17 cellular contexts compared by ENCODE assay signal in the genomic region with DNA sequence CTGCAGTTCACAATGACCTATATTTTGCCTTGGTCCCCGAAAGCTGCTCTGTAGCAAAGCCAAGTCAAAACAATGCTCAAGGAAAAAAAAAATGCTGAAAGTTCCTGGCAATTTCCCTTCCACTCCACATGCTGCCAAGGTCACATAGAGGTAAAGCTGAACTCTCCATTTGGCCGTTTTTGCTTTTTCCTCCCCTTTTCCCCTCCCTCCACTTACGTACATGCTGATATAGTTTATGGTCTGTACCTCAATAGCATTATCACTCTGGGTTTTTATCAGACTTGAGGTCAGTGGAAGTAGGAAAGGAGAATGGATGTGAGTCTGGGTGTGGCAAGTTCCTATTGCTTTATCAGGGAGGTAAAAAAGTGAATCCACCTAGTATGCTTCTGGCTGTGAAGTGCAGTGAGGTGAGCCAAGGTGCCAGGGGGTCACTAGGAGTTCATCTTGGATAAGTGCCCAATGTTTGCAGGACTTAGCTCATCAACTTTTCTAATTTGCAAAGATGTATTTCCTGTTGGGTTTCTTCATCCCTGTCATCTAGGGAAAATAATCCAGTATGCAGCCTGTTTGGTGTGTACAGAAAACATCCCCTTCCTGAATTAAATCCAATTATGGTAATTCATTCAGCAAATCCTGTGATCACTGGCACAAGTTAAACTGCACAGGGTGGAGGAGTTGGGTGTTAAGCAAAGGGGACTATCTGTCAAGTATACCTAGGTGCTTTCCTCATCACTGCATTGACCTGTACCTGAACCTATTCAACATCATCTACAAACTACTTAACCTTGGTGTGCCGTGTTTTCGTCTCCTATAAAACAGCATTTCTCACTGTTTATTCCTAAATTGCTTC.
DNase-seq lines count a peak whose midpoint lies in the region; ATAC-seq and TF ChIP-seq lines count a peak whose summit lies in the region.
"Had no signal": no experiment of that assay in that cellular context is flagged by ENCODE, and none has a peak within 500 bp of the region (broad histone marks: within the 10 kb centered on the region; RNA-seq: fewer than 3 reads in every experiment).

No MANE protein-coding gene starts in this region.

- no peak for TF ChIP-seq EP300 in ovary (IDR thresholded peaks at IDR 0.05)

- TF ChIP-seq POLR2A in Peyer's patch (IDR thresholded peaks at IDR 0.05) = no peak
- TF ChIP-seq POLR2A in ovary (IDR thresholded peaks at IDR 0.05) = no peak

- peaks cover 0 to 28% (median 2%) of the 10 kb centered on the region in 4 donors for H3K4me1 ChIP-seq in Peyer's patch
- peaks cover 8% of the 10 kb centered on the region for H3K4me1 ChIP-seq in ovary (ENCODE audit: insufficient read depth)

- H3K4me3 ChIP-seq in Peyer's patch = no peak overlapping the region
- H3K4me3 ChIP-seq in fibroblast of pulmonary artery (replicated peaks; ENCODE audit: low read depth, low read length) = no peak overlapping the region
- no peak overlapping the region for H3K4me3 ChIP-seq in ovary
- H3K4me3 ChIP-seq: lower lobe of right lung had no signal

- H3K27ac ChIP-seq in Peyer's patch (peak overlapping the region in 2 of 4 donors; percentile 4 to 41), ovary (no peak overlapping the region)
- H3K27ac ChIP-seq: lower lobe of right lung, neutrophil had no signal

- TF ChIP-seq CTCF in Peyer's patch (IDR thresholded peaks at IDR 0.05) = no peak
- no peak for TF ChIP-seq CTCF in fibroblast of pulmonary artery (IDR thresholded peaks at IDR 0.05; ENCODE audit: low read length, missing control alignments)
- no peak for TF ChIP-seq CTCF in ovary (IDR thresholded peaks at IDR 0.05)

- H3K9me3 ChIP-seq in Peyer's patch = no peaks in the 10 kb centered on the region
- H3K9me3 ChIP-seq in ovary = no peaks in the 10 kb centered on the region
- H3K9me3 ChIP-seq: Caco-2, lower lobe of right lung, neutrophil had no signal

- intact Hi-C loops in ovary (cut with DNase I) = no loop called here

- H3K27me3 ChIP-seq in Peyer's patch (no peaks in the 10 kb centered on the region), ovary (no peaks in the 10 kb centered on the region)
- H3K27me3 ChIP-seq: neutrophil had no signal

- H3K36me3 ChIP-seq in Peyer's patch = no peaks in the 10 kb centered on the region
- H3K36me3 ChIP-seq in ovary = no peaks in the 10 kb centered on the region
- H3K36me3 ChIP-seq: lower lobe of right lung, neutrophil had no signal

- WGBS in ovary, 3 donors = 30 to 37% (median 32%) methylated on average over 5 of the region's 5 CpGs

- DNase-seq in NCI-H1092 treated with DMSO at 0.1 percent for 48 hours (lab: John Stamatoyannopoulos, UW) (peak; percentile 54), NCI-H1092 (lab: John Stamatoyannopoulos, UW) (no peak), Peyer's patch (peak in 2 of 3 donors; percentile 59 to 61), fibroblast of pulmonary artery (ENCODE audit: low read depth) (peak; percentile 69), ovary (peak; percentile 17 to 67 (median 30)), NK-92 (lab: John Stamatoyannopoulos, UW; ENCODE audit: unreplicated experiment) (no peak)
- DNase-seq in stimulated activated naive CD4-positive, alpha-beta T cell (lab: John Stamatoyannopoulos, UW) = no peak
- DNase-seq: ACHN; activated naive CD4-positive, alpha-beta T cell treated with Interleukin-2 at 50 U/mL for 16 hours; Caco-2; GOT3; KBM-7; lower lobe of right lung; NCI-H1436 treated with DMSO at 0.1 percent for 48 hours; NCI-H526 treated with DMSO at 0.1 percent for 48 hours had no signal

- no peak for ATAC-seq in HG02840 (IDR thresholded peaks at IDR 0.05; ENCODE audit: low FRiP score, unreplicated experiment)
- ATAC-seq: lower lobe of right lung had no signal

Comparison
In these comparisons a context has a peak if more than half of its experiments do, and no peak if none do; other contexts are left out.
1. DNase-seq: peak in NCI-H1092 treated with DMSO at 0.1 percent for 48 hours (single experiment), Peyer's patch (2 of 3), fibroblast of pulmonary artery (single experiment) and ovary (5 of 5); none in NCI-H1092 (single experiment), stimulated activated naive CD4-positive, alpha-beta T cell (0 of 6) and NK-92 (single experiment).